ENCODE assay signal across 9 cellular contexts in the genomic region with DNA sequence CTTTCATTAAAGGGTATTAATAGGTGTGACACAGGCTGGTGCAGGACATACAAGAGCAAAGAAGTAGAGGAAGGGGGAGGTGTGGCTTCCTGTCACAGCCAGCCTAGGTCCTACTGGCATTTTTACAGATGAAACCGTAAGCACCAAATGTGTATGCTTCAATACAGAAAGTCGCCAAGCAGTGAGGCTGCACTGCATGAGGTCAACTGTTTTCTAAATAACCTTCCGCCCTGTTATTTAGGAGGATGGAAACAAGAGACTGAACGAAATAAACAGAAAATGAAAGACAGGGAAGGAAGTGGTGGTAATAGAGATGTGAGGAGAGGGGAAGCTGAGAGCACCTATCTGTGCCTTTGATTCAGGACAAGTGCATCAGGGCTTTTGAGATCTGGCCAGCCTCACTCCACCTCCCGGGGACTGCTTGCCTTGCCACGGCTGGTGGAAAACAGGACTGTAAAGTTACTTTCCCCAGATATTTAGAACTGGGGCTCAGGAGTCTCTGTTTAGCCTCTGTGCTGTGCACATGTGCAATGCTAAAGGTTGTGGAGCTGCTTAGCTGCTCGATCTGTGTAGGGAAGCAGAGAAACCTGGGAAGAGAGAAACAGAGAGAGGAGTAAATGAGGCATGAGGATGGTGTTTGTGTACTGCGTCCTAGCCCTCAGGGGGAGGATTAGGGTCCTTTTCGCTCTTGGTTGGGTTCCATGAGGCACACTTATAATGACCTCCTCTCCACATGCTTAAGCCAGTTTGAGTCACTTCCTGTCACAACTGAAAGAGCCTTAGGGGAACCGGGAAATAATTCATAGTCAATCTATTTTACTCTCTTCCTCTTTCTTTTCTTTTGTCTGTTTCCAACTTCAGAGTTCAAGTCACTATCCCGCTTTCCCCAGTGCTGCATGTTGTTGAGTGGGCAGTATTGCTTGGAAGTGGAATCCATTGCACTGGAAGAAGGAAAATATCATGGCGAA.
DNase-seq lines count a peak whose midpoint lies in the region; ATAC-seq, FAIRE-seq and TF ChIP-seq lines count a peak whose summit lies in the region.
"Had no signal": no experiment of that assay in that cellular context is flagged by ENCODE, and none has a peak within 500 bp of the region (broad histone marks: within the 10 kb centered on the region; RNA-seq: fewer than 3 reads in every experiment).

No MANE protein-coding gene starts in this region.

- FAIRE-seq in GM18507 (lab: Jason Lieb, UNC) = peak; percentile 98
- FAIRE-seq: K562 had no signal

- CTCF ChIA-PET in Caco-2 (lab: Charles Lee) = no interaction called here

- H3K27me3 Mint-ChIP-seq in immature natural killer cell (ENCODE audit: low read depth in 3 of 3) = peaks cover 0 to 3% (median 1%) of the 10 kb centered on the region in 3 donors
- no peaks in the 10 kb centered on the region for H3K27me3 Mint-ChIP-seq in Caco-2 (ENCODE audit: insufficient read depth, unreplicated experiment)

- BruUV-seq in Caco-2 (replicated peaks; lab: Mats Ljungman, UMichigan) = no TSS peak

- peaks cover 0 to 4% (median 0%) of the 10 kb centered on the region in 3 donors for H3K36me3 Mint-ChIP-seq in immature natural killer cell
- no peaks in the 10 kb centered on the region for H3K36me3 Mint-ChIP-seq in Caco-2 (ENCODE audit: insufficient read depth, unreplicated experiment)

- H3K36me3 ChIP-seq in HUES48 (ENCODE audit: control insufficient read depth, insufficient read depth, low read length) (no peaks in the 10 kb centered on the region), Caco-2 (ENCODE audit: control insufficient read depth, insufficient read depth, low read length) (no peaks in the 10 kb centered on the region)

- H3K9me3 ChIP-seq in HUES48 (ENCODE audit: control insufficient read depth, insufficient read depth, low read length) (no peaks in the 10 kb centered on the region; the same call in 1 of the 2 replicates), Caco-2 (no peaks in the 10 kb centered on the region)

- H3K27ac Mint-ChIP-seq in immature natural killer cell (peak overlapping the region in 2 of 6 donors; percentile 8 to 31), Caco-2 (ENCODE audit: unreplicated experiment) (no peak overlapping the region)

- TF ChIP-seq CTCF in Caco-2 (IDR thresholded peaks at IDR 0.05; ENCODE audit: insufficient read depth in 1 of 2, low read depth in 1 of 2, low read length in 1 of 2, severe bottlenecking in 1 of 2, unreplicated experiment in 1 of 2) = no peak

- H3K27ac ChIP-seq in HUES48 (ENCODE audit: low read depth, low read length) = peak overlapping the region; percentile 32

- H3K4me1 ChIP-seq in HUES48 (ENCODE audit: control insufficient read depth, insufficient read depth, low read length) (peaks cover 8% of the 10 kb centered on the region; the same call in 1 of the 2 replicates), Caco-2 (no peaks in the 10 kb centered on the region)

- POLR2A ChIA-PET in Caco-2 (lab: Charles Lee) = no interaction called here

- ATAC-seq in GM21717 (IDR thresholded peaks at IDR 0.05; ENCODE audit: unreplicated experiment) = peak; percentile 87
- ATAC-seq: K562 had no signal

- H3K4me1 Mint-ChIP-seq in immature natural killer cell (peaks cover 3 to 16% of the 10 kb centered on the region in 2 donors), Caco-2 (ENCODE audit: low read depth, unreplicated experiment) (no peaks in the 10 kb centered on the region)

- intact Hi-C loops in Caco-2 (cut with micrococcal nuclease; ENCODE audit: unreplicated experiment) = no loop called here

- no peaks in the 10 kb centered on the region for H3K27me3 ChIP-seq in HUES48 (ENCODE audit: control insufficient read depth, insufficient read depth, low read length)
- no peaks in the 10 kb centered on the region for H3K27me3 ChIP-seq in Caco-2 (replicated peaks; ENCODE audit: control insufficient read depth, insufficient read depth, low read length)

- no peak overlapping the region for H3K9ac ChIP-seq in HUES48 (ENCODE audit: low read depth, low read length)

- H3K9me3 Mint-ChIP-seq in immature natural killer cell (peaks cover 0 to 2% (median 0%) of the 10 kb centered on the region in 6 donors), Caco-2 (ENCODE audit: unreplicated experiment) (no peaks in the 10 kb centered on the region)

- DNase-seq in GM18507 (ENCODE audit: extremely low spot score, insufficient read length, low read depth) (peak; percentile 33), immature natural killer cell (no peak), germinal center (ENCODE audit: low spot score) (no peak), Caco-2 (no peak), HuH-7.5 (ENCODE audit: low spot score) (no peak), NCI-H1105 (lab: John Stamatoyannopoulos, UW) (no peak)

- H3K4me3 ChIP-seq in HUES48 (ENCODE audit: low read depth, low read length) (no peak overlapping the region), Caco-2 (ENCODE audit: low read depth, low read length) (no peak overlapping the region)
- H3K4me3 ChIP-seq: K562 had no signal

- H3K4me3 Mint-ChIP-seq in immature natural killer cell = peak overlapping the region in 3 of 5 donors; percentile 39 to 79 (median 50)
- no peak overlapping the region for H3K4me3 Mint-ChIP-seq in Caco-2 (ENCODE audit: unreplicated experiment)
